In the genomic region with DNA sequence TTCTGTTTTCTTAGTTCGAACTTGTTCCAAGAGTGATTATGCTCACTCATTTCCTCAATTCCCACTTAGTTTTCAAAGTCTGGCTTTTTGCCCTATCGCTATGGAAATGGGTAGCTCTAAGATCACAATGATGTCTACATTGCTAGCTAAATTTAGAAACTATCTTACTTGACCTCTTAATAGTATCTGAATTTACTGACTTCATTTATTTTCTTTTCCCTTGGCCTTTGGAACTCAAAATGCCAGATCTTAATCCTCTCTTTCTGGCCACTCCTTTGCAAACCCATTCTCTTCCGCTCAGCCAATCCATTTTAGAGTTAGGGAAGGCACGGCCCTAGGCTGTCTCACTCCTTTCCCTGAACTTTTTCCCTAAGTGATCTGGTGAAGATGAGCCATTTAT, we compare ENCODE assay signal across 17 cellular contexts.
DNase-seq lines count a peak whose midpoint lies in the region; ATAC-seq and TF ChIP-seq lines count a peak whose summit lies in the region.
"Had no signal": no experiment of that assay in that cellular context is flagged by ENCODE, and none has a peak within 500 bp of the region (broad histone marks: within the 10 kb centered on the region; RNA-seq: fewer than 3 reads in every experiment).

No MANE protein-coding gene starts in this region.

- no peak for TF ChIP-seq POLR2A in gastroesophageal sphincter (IDR thresholded peaks at IDR 0.05)

- H3K27ac Mint-ChIP-seq in H9 = peak overlapping the region in 2 of 3 experiments; percentile 5 to 56; a peak in 4 of 7 replicates
- H3K27ac Mint-ChIP-seq: activated naive CD8-positive, alpha-beta T cell treated with anti-CD3 and anti-CD28 coated beads, Interleukin-2, amount 10 ng/mL, durations not matched to agents 7 days and 5 days; CD14-positive monocyte had no signal

- H3K79me2 ChIP-seq in H9 (ENCODE audit: insufficient read depth, low read length) = no peaks in the 10 kb centered on the region

- H3K4me1 Mint-ChIP-seq in H9 = peaks cover 15 to 19% of the 10 kb centered on the region in 2 experiments
- H3K4me1 Mint-ChIP-seq: activated naive CD8-positive, alpha-beta T cell treated with anti-CD3 and anti-CD28 coated beads, Interleukin-2, amount 10 ng/mL, durations not matched to agents 7 days and 5 days had no signal

- H4K8ac ChIP-seq in H9 (replicated peaks; ENCODE audit: insufficient read length, low read depth, low read length) = no peak overlapping the region

- in situ Hi-C loops in astrocyte of the spinal cord (cut with HindIII; ENCODE audit: low sequenced_read_pairs) = no loop called here

- no peak overlapping the region for H2BK5ac ChIP-seq in H9 (ENCODE audit: insufficient read length, low read length)

- POLR2A ChIA-PET in RWPE1 (lab: Yijun Ruan, JAX; ENCODE audit: low non-redundant PET) = no interaction called here

- 100% methylated on average over 1 of the region's 4 CpGs for WGBS in H9 (ENCODE audit: extremely low coverage, insufficient read length, low lambda C conversion rate)
- WGBS in gastroesophageal sphincter (ENCODE audit: low coverage in 1 of 2), 2 donors = 39 to 58% methylated on average over 3 to 4 of the region's 4 CpGs

- no peak overlapping the region for H2BK120ac ChIP-seq in H9 (ENCODE audit: low read depth, low read length, poor library complexity, severe bottlenecking)

- no peak overlapping the region for H2BK15ac ChIP-seq in H9 (ENCODE audit: low read depth, low read length)

- no peak overlapping the region for H3K14ac ChIP-seq in H9 (ENCODE audit: insufficient read depth, low read length)

- no peak overlapping the region for H2BK12ac ChIP-seq in H9 (ENCODE audit: insufficient read length, low read depth, low read length)

- H3K18ac ChIP-seq in H9 (ENCODE audit: insufficient read length, low read depth, low read length) = no peak overlapping the region

- H3K4me3 ChIP-seq in astrocyte of the spinal cord (ENCODE audit: low read depth, low read length) (no peak overlapping the region), gastroesophageal sphincter (no peak overlapping the region)
- H3K4me3 ChIP-seq: skin epidermis had no signal

- H2AK5ac ChIP-seq in H9 (ENCODE audit: insufficient read length, low read length) = no peak overlapping the region

- CTCF ChIA-PET in RWPE1 (lab: Yijun Ruan, JAX) = interaction anchor here (0.5 kb wide), 1 partner anchor 148 kb away, joined by 3 read pairs; no protein-coding TSS in a partner anchor

- no peak overlapping the region for H3K9ac ChIP-seq in H9 (ENCODE audit: extremely low read depth, insufficient read length, low read length)

- H3K27me3 ChIP-seq in H9 (ENCODE audit: insufficient read depth, low read length) (no peaks in the 10 kb centered on the region), gastroesophageal sphincter (no peaks in the 10 kb centered on the region)

- no peak overlapping the region for H3K4me2 ChIP-seq in H9 (ENCODE audit: insufficient read depth, insufficient read length, low read length)

- no peak for DNase-seq in H9
- peak; percentile 83 for DNase-seq in astrocyte of the spinal cord (ENCODE audit: low read depth, low spot score)
- DNase-seq in pulmonary artery endothelial cell (ENCODE audit: low read depth, low spot score) = peak; percentile 88
- no peak for DNase-seq in SIG-M5 treated with dmso at 0.1 percent for 504 hours (lab: John Stamatoyannopoulos, UW; ENCODE audit: unreplicated experiment)
- DNase-seq in COLO668 (lab: John Stamatoyannopoulos, UW; ENCODE audit: unreplicated experiment) = no peak
- DNase-seq in RWPE1 (ENCODE audit: low spot score) = no peak
- DNase-seq: activated CD8-positive, alpha-beta memory T cell treated with anti-CD3 and anti-CD28 coated beads, Interleukin-2, amount 50 U/mL, for 4 hours; activated naive CD8-positive, alpha-beta T cell treated with anti-CD3 and anti-CD28 coated beads, Interleukin-2, amount 10 ng/mL, durations not matched to agents 7 days and 5 days; effector CD8-positive, alpha-beta T cell; GF-D8; NCI-H1417; NCI-H526 treated with DMSO at 0.1 percent for 48 hours; SIG-M5 had no signal

- H3K9me3 Mint-ChIP-seq in H9 = peaks cover 0 to 7% of the 10 kb centered on the region in 2 experiments; a peak in 1 of 5 replicates

- H3K4me1 ChIP-seq in H9 (ENCODE audit: insufficient read depth, low read length) (no peaks in the 10 kb centered on the region), gastroesophageal sphincter (no peaks in the 10 kb centered on the region)

- ATAC-seq in gastroesophageal sphincter = peak; percentile 25
- no peak for ATAC-seq in GM19467 (IDR thresholded peaks at IDR 0.05; ENCODE audit: unreplicated experiment)

- H3K23me2 ChIP-seq in H9 (ENCODE audit: insufficient read length, low read depth, low read length, poor library complexity, severe bottlenecking) = no peaks in the 10 kb centered on the region

- no peak for TF ChIP-seq CTCF in H9 (conservative IDR thresholded peaks at IDR 0.05)
- TF ChIP-seq CTCF in astrocyte of the spinal cord (IDR thresholded peaks at IDR 0.05; ENCODE audit: low read depth, low read length) = no peak
- no peak for TF ChIP-seq CTCF in gastroesophageal sphincter (IDR thresholded peaks at IDR 0.05)
- no peak for TF ChIP-seq CTCF in RWPE1 (conservative IDR thresholded peaks at IDR 0.05; ENCODE audit: low read depth)

- H3K36me3 Mint-ChIP-seq in H9 (ENCODE audit: insufficient read depth in 1 of 3, low read depth in 3 of 3) = peaks cover 4 to 8% (median 5%) of the 10 kb centered on the region in 3 experiments; a peak in 6 of 7 replicates

- no peak overlapping the region for H3K23ac ChIP-seq in H9 (ENCODE audit: insufficient read length, low read depth, low read length)

- H3K27ac ChIP-seq in H9 (ENCODE audit: insufficient read length, low read depth, low read length) (no peak overlapping the region), gastroesophageal sphincter (peak overlapping the region in 1 of 4 donors; percentile 11), RWPE1 (no peak overlapping the region)
- H3K27ac ChIP-seq: skin epidermis had no signal

- H3K9me3 ChIP-seq in H9 (ENCODE audit: control insufficient read depth, low read depth, low read length) (no peaks in the 10 kb centered on the region), gastroesophageal sphincter (no peaks in the 10 kb centered on the region)

- H2AFZ ChIP-seq in H9 (ENCODE audit: low read length) = no peak overlapping the region

- no peaks in the 10 kb centered on the region for H3K27me3 Mint-ChIP-seq in H9 (ENCODE audit: low read depth)
- H3K27me3 Mint-ChIP-seq: activated naive CD8-positive, alpha-beta T cell treated with anti-CD3 and anti-CD28 coated beads, Interleukin-2, amount 10 ng/mL, durations not matched to agents 7 days and 5 days had no signal

- H4K5ac ChIP-seq in H9 (ENCODE audit: insufficient read length, low read depth, low read length) = no peak overlapping the region

- no peak overlapping the region for H3K4me3 Mint-ChIP-seq in H9
- H3K4me3 Mint-ChIP-seq: activated naive CD8-positive, alpha-beta T cell treated with anti-CD3 and anti-CD28 coated beads, Interleukin-2, amount 10 ng/mL, durations not matched to agents 7 days and 5 days; CD14-positive monocyte had no signal

- no peaks in the 10 kb centered on the region for H4K20me1 ChIP-seq in H9 (ENCODE audit: control insufficient read depth, insufficient read depth, insufficient read length)

- no peak for TF ChIP-seq EP300 in gastroesophageal sphincter (IDR thresholded peaks at IDR 0.05)

- no peak overlapping the region for H3K4ac ChIP-seq in H9 (ENCODE audit: low read depth, low read length)

- H3K56ac ChIP-seq in H9 (ENCODE audit: insufficient read length, low read depth, low read length) = no peak overlapping the region

- H3K79me1 ChIP-seq in H9 (ENCODE audit: insufficient read depth, low read depth, low read length, poor library complexity, severe bottlenecking) = no peaks in the 10 kb centered on the region

- H3T11ph ChIP-seq in H9 (ENCODE audit: low read length) = no peak overlapping the region

- H3K36me3 ChIP-seq in gastroesophageal sphincter = peaks cover 0 to 8% of the 10 kb centered on the region in 2 donors

- H2BK20ac ChIP-seq in H9 (ENCODE audit: low read depth, low read length, poor library complexity, severe bottlenecking) = no peak overlapping the region

- no peak overlapping the region for H4K91ac ChIP-seq in H9 (ENCODE audit: insufficient read length, low read depth, low read length)

Comparison
In these comparisons a context has a peak if more than half of its experiments do, and no peak if none do; other contexts are left out.
1. DNase-seq: peak in astrocyte of the spinal cord (single experiment) and pulmonary artery endothelial cell (single experiment); none in H9 (single experiment), SIG-M5 treated with dmso at 0.1 percent for 504 hours (single experiment), COLO668 (single experiment) and RWPE1 (single experiment).